Comparison of ENCODE assay signal across 24 cellular contexts in genomic region chr2:215651412-215651811, GRCh38.
DNase-seq lines count a peak whose midpoint lies in the region; ATAC-seq, FAIRE-seq and TF ChIP-seq lines count a peak whose summit lies in the region.
"Had no signal": no experiment of that assay in that cellular context is flagged by ENCODE, and none has a peak within 500 bp of the region (broad histone marks: within the 10 kb centered on the region; RNA-seq: fewer than 3 reads in every experiment).

No MANE protein-coding gene starts in this region.

- H3K4me1 ChIP-seq in HepG2 (ENCODE audit: insufficient read depth, low read length) = peaks cover 6% of the 10 kb centered on the region; the same call in 1 of the 2 replicates
- H3K4me1 ChIP-seq in right lobe of liver = peaks cover 0 to 13% (median 0%) of the 10 kb centered on the region in 4 donors
- peaks cover 0 to 3% of the 10 kb centered on the region in 2 experiments; a peak in 2 of 5 replicates for H3K4me1 ChIP-seq in K562 (replicated peaks in 1 of 2; ENCODE audit: control insufficient read depth in 2 of 2, insufficient read depth in 2 of 2, low read length in 2 of 2)
- H3K4me1 ChIP-seq in osteoblast (ENCODE audit: insufficient read depth, low read length) = peaks cover 36% of the 10 kb centered on the region
- peaks cover 0 to 42% (median 7%) of the 10 kb centered on the region in 4 donors for H3K4me1 ChIP-seq in tibial artery
- H3K4me1 ChIP-seq in stomach = peaks cover 0 to 26% (median 10%) of the 10 kb centered on the region in 4 donors
- H3K4me1 ChIP-seq: BLaER1, Caco-2 had no signal

- in situ Hi-C loops in HepG2 (cut with HindIII; ENCODE audit: extremely low pct_ligation_motif_present, low pct_unique_long_range_greater_than_20kb) = no loop called here
- in situ Hi-C loops in K562 (cut with MboI) = no loop called here

- no peak for TF ChIP-seq POLR2A in HepG2 (IDR thresholded peaks at IDR 0.05; ENCODE audit: insufficient read depth in 1 of 2, low read depth in 2 of 2, low read length in 2 of 2)
- TF ChIP-seq POLR2A in right lobe of liver (IDR thresholded peaks at IDR 0.05) = no peak
- no peak for TF ChIP-seq POLR2A in K562 (conservative IDR thresholded peaks at IDR 0.05)
- no peak for TF ChIP-seq POLR2A in stomach (IDR thresholded peaks at IDR 0.05)

- FAIRE-seq in HepG2 (lab: Jason Lieb, UNC) (no peak), K562 (lab: Jason Lieb, UNC) (no peak)
- FAIRE-seq: A204.1, GM12878, GM19239, H1 had no signal

- H3K4me2 ChIP-seq in HepG2 (ENCODE audit: low read depth, low read length) = no peak overlapping the region
- no peak overlapping the region for H3K4me2 ChIP-seq in K562 (ENCODE audit: insufficient read depth, low read length)
- H3K4me2 ChIP-seq in osteoblast (ENCODE audit: insufficient read depth, low read length) = no peak overlapping the region
- H3K4me2 ChIP-seq: BLaER1 had no signal

- H4K20me1 ChIP-seq in HepG2 (ENCODE audit: insufficient read depth, low read length) (no peaks in the 10 kb centered on the region), K562 (replicated peaks; ENCODE audit: control insufficient read depth, insufficient read depth, low read length) (no peaks in the 10 kb centered on the region), osteoblast (ENCODE audit: insufficient read depth, low read length) (no peaks in the 10 kb centered on the region)
- H4K20me1 ChIP-seq: BLaER1 had no signal

- H3K4me3 ChIP-seq in HepG2 (replicated peaks in 1 of 3; ENCODE audit: insufficient read depth in 1 of 3, low read depth in 2 of 3, low read length in 3 of 3) (no peak overlapping the region), right lobe of liver (no peak overlapping the region), K562 (no peak overlapping the region), osteoblast (ENCODE audit: insufficient read depth, low read length) (no peak overlapping the region), tibial artery (no peak overlapping the region), stomach (no peak overlapping the region)
- H3K4me3 ChIP-seq: BLaER1, GM12878 had no signal

- H3K27me3 ChIP-seq in HepG2 (ENCODE audit: control insufficient read depth in 1 of 2, insufficient read depth in 2 of 2, low read length in 2 of 2) = no peaks in the 10 kb centered on the region
- no peaks in the 10 kb centered on the region for H3K27me3 ChIP-seq in right lobe of liver
- H3K27me3 ChIP-seq in K562 (ENCODE audit: control insufficient read depth in 2 of 2, insufficient read depth in 2 of 2, low read length in 2 of 2) = no peaks in the 10 kb centered on the region
- H3K27me3 ChIP-seq in osteoblast (ENCODE audit: insufficient read depth, low read length) = no peaks in the 10 kb centered on the region
- no peaks in the 10 kb centered on the region for H3K27me3 ChIP-seq in tibial artery
- H3K27me3 ChIP-seq in stomach = no peaks in the 10 kb centered on the region
- H3K27me3 ChIP-seq: BLaER1 had no signal

- WGBS in HepG2 (ENCODE audit: low lambda C conversion rate) = 96% methylated on average over 4 of the region's 4 CpGs
- 87% methylated on average over 4 of the region's 4 CpGs for WGBS in right lobe of liver (ENCODE audit: insufficient coverage, low coverage, low lambda C conversion rate, missing lambda C conversion rate)
- WGBS in K562 (ENCODE audit: insufficient coverage, low coverage, missing lambda C conversion rate) = 80% methylated on average over 4 of the region's 4 CpGs
- WGBS in stomach, 5 donors = 90 to 98% (median 94%) methylated on average over 4 of the region's 4 CpGs

- BruUV-seq in HepG2 (replicated peaks; lab: Mats Ljungman, UMichigan) (no TSS peak), K562 (replicated peaks; lab: Mats Ljungman, UMichigan) (no TSS peak)

- H3K9ac ChIP-seq in HepG2 (ENCODE audit: insufficient read depth, low read depth, low read length) = no peak overlapping the region
- no peak overlapping the region for H3K9ac ChIP-seq in K562 (ENCODE audit: insufficient read depth in 1 of 2, low read depth in 2 of 2, low read length in 2 of 2)
- H3K9ac ChIP-seq: BLaER1 had no signal

- H2AFZ ChIP-seq in HepG2 (ENCODE audit: low read length) = no peak overlapping the region
- H2AFZ ChIP-seq in K562 (ENCODE audit: low read depth, low read length) = no peak overlapping the region
- H2AFZ ChIP-seq in osteoblast (ENCODE audit: low read length) = no peak overlapping the region

- intact Hi-C loops in HepG2 (cut with micrococcal nuclease; ENCODE audit: unreplicated experiment) = no loop called here
- intact Hi-C loops in right lobe of liver (cut with DNase I) = no loop called here
- intact Hi-C loops in K562 (cut with micrococcal nuclease) = no loop called here
- intact Hi-C loops in tibial artery (cut with DNase I; ENCODE audit: low total_unique reads) = no loop called here
- intact Hi-C loops in stomach (cut with DNase I; ENCODE audit: low total_unique reads) = no loop called here

- no peaks in the 10 kb centered on the region for H3K9me1 ChIP-seq in K562 (ENCODE audit: control insufficient read depth, insufficient read depth, low read length)

- TF ChIP-seq CTCF in HepG2 (CRISPR knock-in tag; IDR thresholded peaks at IDR 0.05) (no peak), right lobe of liver (IDR thresholded peaks at IDR 0.05) (no peak), K562 (IDR thresholded peaks at IDR 0.05 in 2 of 3, conservative IDR thresholded peaks at IDR 0.05 in 1 of 3; ENCODE audit: insufficient read depth in 2 of 3, low read depth in 1 of 3, low read length in 3 of 3) (no peak), osteoblast (IDR thresholded peaks at IDR 0.05; ENCODE audit: extremely low read depth, low read depth, low read length) (no peak), tibial artery (IDR thresholded peaks at IDR 0.05) (no peak), stomach (IDR thresholded peaks at IDR 0.05) (no peak)

- no peak for TF ChIP-seq RAD21 in HepG2 (CRISPR knock-in tag; IDR thresholded peaks at IDR 0.05)
- TF ChIP-seq RAD21 in K562 (CRISPR knock-in tag; conservative IDR thresholded peaks at IDR 0.05 in 1 of 2, IDR thresholded peaks at IDR 0.05 in 1 of 2) = no peak

- no peaks in the 10 kb centered on the region for H3K36me3 ChIP-seq in HepG2 (replicated peaks in 1 of 2; ENCODE audit: control insufficient read depth in 1 of 2, insufficient read depth in 2 of 2, low read length in 2 of 2)
- no peaks in the 10 kb centered on the region for H3K36me3 ChIP-seq in right lobe of liver
- H3K36me3 ChIP-seq in K562 (ENCODE audit: control insufficient read depth, insufficient read depth, low read length) = no peaks in the 10 kb centered on the region
- no peaks in the 10 kb centered on the region for H3K36me3 ChIP-seq in osteoblast (ENCODE audit: insufficient read depth, low read length)
- H3K36me3 ChIP-seq in tibial artery = no peaks in the 10 kb centered on the region
- H3K36me3 ChIP-seq in stomach = no peaks in the 10 kb centered on the region
- H3K36me3 ChIP-seq: BLaER1 had no signal

- ATAC-seq in HepG2 (no peak), right lobe of liver (no peak), K562 (no peak), GM21619 (IDR thresholded peaks at IDR 0.05; ENCODE audit: unreplicated experiment) (no peak)
- ATAC-seq: CD8-positive, alpha-beta T cell; GM12878 had no signal

- DNase-seq in HepG2 (ENCODE audit: low spot score) = no peak
- no peak for DNase-seq in right lobe of liver
- DNase-seq in K562 (ENCODE audit: extremely low read depth in 1 of 4, low spot score in 3 of 4) = no peak
- no peak for DNase-seq in osteoblast (ENCODE audit: insufficient read length, low spot score, missing footprints)
- DNase-seq in tibial artery = no peak
- DNase-seq in stomach = no peak
- no peak for DNase-seq in NCI-H446 treated with DMSO at 0.1 percent for 48 hours (lab: John Stamatoyannopoulos, UW)
- DNase-seq: Caco-2; CD4-positive, CD25-positive, alpha-beta regulatory T cell; CD8-positive, alpha-beta T cell; DMS 273 treated with DMSO at 0.1 percent for 48 hours; DMS79; EL; GDM1; H7; HCEC 1CT had no signal

- CTCF ChIA-PET in HepG2 (lab: Yijun Ruan, JAX; ENCODE audit: low intra/inter-chr PET ratio, low total read pairs) (no interaction called here), K562 (lab: Yijun Ruan, JAX; ENCODE audit: low intra/inter-chr PET ratio) (no interaction called here)

- H3K9me3 ChIP-seq in HepG2 (ENCODE audit: low read length) = no peaks in the 10 kb centered on the region
- no peaks in the 10 kb centered on the region for H3K9me3 ChIP-seq in right lobe of liver
- H3K9me3 ChIP-seq in K562 (replicated peaks; ENCODE audit: control insufficient read depth, insufficient read depth, low read depth, low read length) = no peaks in the 10 kb centered on the region
- H3K9me3 ChIP-seq in osteoblast (ENCODE audit: low read depth, low read length) = no peaks in the 10 kb centered on the region
- H3K9me3 ChIP-seq in tibial artery = no peaks in the 10 kb centered on the region
- no peaks in the 10 kb centered on the region for H3K9me3 ChIP-seq in stomach
- H3K9me3 ChIP-seq: BLaER1, Caco-2 had no signal

- no peaks in the 10 kb centered on the region for H3K79me2 ChIP-seq in HepG2 (ENCODE audit: insufficient read depth, low read length)
- no peaks in the 10 kb centered on the region for H3K79me2 ChIP-seq in K562 (ENCODE audit: control insufficient read depth, insufficient read depth, low read length)
- H3K79me2 ChIP-seq in osteoblast (ENCODE audit: insufficient read depth, low read length) = no peaks in the 10 kb centered on the region

- POLR2A ChIA-PET in HepG2 (lab: Yijun Ruan, JAX) (no interaction called here), K562 (lab: Yijun Ruan, JAX) (no interaction called here)

- H3K27ac ChIP-seq in HepG2 (ENCODE audit: extremely low read length, insufficient read depth, low read length) = no peak overlapping the region
- no peak overlapping the region for H3K27ac ChIP-seq in right lobe of liver
- H3K27ac ChIP-seq in K562 (ENCODE audit: extremely low read depth, low read depth, low read length) = no peak overlapping the region
- H3K27ac ChIP-seq in osteoblast (ENCODE audit: low read depth, low read length) = peak overlapping the region; percentile 80
- H3K27ac ChIP-seq in tibial artery = peak overlapping the region; percentile 8 to 55
- H3K27ac ChIP-seq in stomach = no peak overlapping the region
- H3K27ac ChIP-seq: 22Rv1, BLaER1, C4-2B had no signal

- no peak for TF ChIP-seq EP300 in HepG2 (IDR thresholded peaks at IDR 0.05; ENCODE audit: low read depth in 2 of 2, low read length in 2 of 2)
- no peak for TF ChIP-seq EP300 in HepG2 (CRISPR knock-in tag; IDR thresholded peaks at IDR 0.05; ENCODE audit: borderline replicate concordance)
- TF ChIP-seq EP300 in K562 (IDR thresholded peaks at IDR 0.05; ENCODE audit: low read length) = no peak
- TF ChIP-seq EP300 in stomach (IDR thresholded peaks at IDR 0.05) = no peak

TF ChIP-seq in HepG2, 621 proteins besides CTCF, POLR2A, EP300 and RAD21 (continues in another document):
- no peak for TF ChIP-seq MXD3 (CRISPR knock-in tag; IDR thresholded peaks at IDR 0.05)

Comparison
In these comparisons a context has a peak if more than half of its experiments do, and no peak if none do; other contexts are left out.
1. H3K27ac ChIP-seq: peak in osteoblast (single experiment) and tibial artery (2 of 2); none in HepG2 (single experiment), right lobe of liver (0 of 3), K562 (single experiment) and stomach (0 of 5).
2. Of the 241 proteins assayed by ChIP-seq in both HepG2 and K562: peak only in HepG2: HNRNPK, PCBP1 and SRSF9; only in K562: none; in both: PCBP2; in neither: 237.